24 cellular contexts compared by ENCODE assay signal in the genomic region with DNA sequence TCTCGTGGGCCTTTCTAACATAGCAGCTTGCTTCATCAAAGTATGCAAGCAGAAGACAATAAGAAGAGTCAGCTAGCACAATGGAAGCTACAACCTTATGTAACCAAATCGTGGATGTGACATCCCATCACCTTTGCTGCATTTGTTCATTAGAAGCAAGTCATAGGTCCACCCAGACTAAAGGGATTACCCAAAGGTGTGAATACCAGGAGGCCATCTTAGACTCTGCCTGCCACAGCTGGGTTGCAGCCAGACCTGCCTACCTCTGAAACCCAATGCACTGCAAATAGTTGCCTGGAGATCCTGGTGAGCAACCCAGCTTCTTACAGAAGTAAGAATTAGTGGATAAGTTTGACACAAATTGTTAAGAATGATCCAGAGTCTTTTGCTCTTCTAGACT.
"Had no signal": no experiment of that assay in that cellular context is flagged by ENCODE, and none has a peak within 500 bp of the region (broad histone marks: within the 10 kb centered on the region; RNA-seq: fewer than 3 reads in every experiment).

No MANE protein-coding gene starts in this region.

- DNase-seq: activated CD4-positive, alpha-beta memory T cell treated with anti-CD3 and anti-CD28 coated beads, Interleukin-2, amount 10 ng/mL, durations not matched to agents 7 days and 5 days; activated CD4-positive, alpha-beta T cell treated with anti-CD3 and anti-CD28 coated beads, Interleukin-2, amount 10 ng/mL, durations not matched to agents 7 days and 5 days; activated CD4-positive, CD25-positive, alpha-beta regulatory T cell; activated gamma-delta T cell; activated naive CD4-positive, alpha-beta T cell treated with anti-CD3 and anti-CD28 coated beads for 36 hours; activated T-cell treated with anti-CD3 and anti-CD28 coated beads for 4 hours; activated T-cell treated with anti-CD3 and anti-CD28 coated beads, Interleukin-2, amount 50 U/mL, for 48 hours; body of pancreas; MG63; NCI-H1105 treated with DMSO at 0.1 percent for 48 hours; NCI-H1436 treated with DMSO at 0.1 percent for 48 hours; NCI-H187; NCI-H2081; NCI-H524; NCI-H748 treated with DMSO at 0.1 percent for 48 hours; OCI-M1; Peyer's patch; SHP77 treated with DMSO at 0.1 percent for 48 hours; T-helper 17 cell had no signal

- H3K27me3 ChIP-seq: body of pancreas, MG63, Peyer's patch had no signal

- H3K9ac ChIP-seq: KMS-11 had no signal

- H3K9me3 ChIP-seq: body of pancreas, MG63, Peyer's patch had no signal

- H3K36me3 ChIP-seq: MG63, Peyer's patch had no signal

- H3K4me3 Mint-ChIP-seq: activated CD4-positive, alpha-beta memory T cell treated with anti-CD3 and anti-CD28 coated beads, Interleukin-2, amount 10 ng/mL, durations not matched to agents 7 days and 5 days; activated CD4-positive, alpha-beta T cell treated with anti-CD3 and anti-CD28 coated beads, Interleukin-2, amount 10 ng/mL, durations not matched to agents 7 days and 5 days; activated naive CD4-positive, alpha-beta T cell treated with anti-CD3 and anti-CD28 coated beads for 36 hours; activated naive CD8-positive, alpha-beta T cell; activated T-helper 17 cell treated with anti-CD3 and anti-CD28 coated beads, Interleukin-2, amount 50 U/mL, for 72 hours; central memory CD8-positive, alpha-beta T cell; T-helper 17 cell had no signal

- ATAC-seq: activated T-helper 17 cell treated with anti-CD3 and anti-CD28 coated beads, Interleukin-2, amount 50 U/mL, for 72 hours; body of pancreas; T-helper 17 cell had no signal

- H3K4me1 Mint-ChIP-seq: activated T-helper 17 cell treated with anti-CD3 and anti-CD28 coated beads, Interleukin-2, amount 50 U/mL, for 72 hours; central memory CD8-positive, alpha-beta T cell had no signal

- H3K27ac Mint-ChIP-seq: activated CD4-positive, alpha-beta memory T cell treated with anti-CD3 and anti-CD28 coated beads, Interleukin-2, amount 10 ng/mL, durations not matched to agents 7 days and 5 days; activated CD4-positive, alpha-beta T cell treated with anti-CD3 and anti-CD28 coated beads, Interleukin-2, amount 10 ng/mL, durations not matched to agents 7 days and 5 days; activated naive CD4-positive, alpha-beta T cell treated with anti-CD3 and anti-CD28 coated beads for 36 hours; activated naive CD8-positive, alpha-beta T cell; activated T-helper 17 cell treated with anti-CD3 and anti-CD28 coated beads, Interleukin-2, amount 50 U/mL, for 72 hours; T-helper 17 cell had no signal

- H3K27me3 Mint-ChIP-seq: activated CD4-positive, alpha-beta memory T cell treated with anti-CD3 and anti-CD28 coated beads, Interleukin-2, amount 10 ng/mL, durations not matched to agents 7 days and 5 days; activated CD4-positive, alpha-beta T cell treated with anti-CD3 and anti-CD28 coated beads, Interleukin-2, amount 10 ng/mL, durations not matched to agents 7 days and 5 days; activated naive CD8-positive, alpha-beta T cell; activated T-helper 17 cell treated with anti-CD3 and anti-CD28 coated beads, Interleukin-2, amount 50 U/mL, for 72 hours; central memory CD8-positive, alpha-beta T cell; T-helper 17 cell had no signal

- H3K27ac ChIP-seq: KMS-11, VCaP had no signal

- H3K9me3 Mint-ChIP-seq: activated CD4-positive, alpha-beta memory T cell treated with anti-CD3 and anti-CD28 coated beads, Interleukin-2, amount 10 ng/mL, durations not matched to agents 7 days and 5 days; activated CD4-positive, alpha-beta T cell treated with anti-CD3 and anti-CD28 coated beads, Interleukin-2, amount 10 ng/mL, durations not matched to agents 7 days and 5 days; activated naive CD4-positive, alpha-beta T cell treated with anti-CD3 and anti-CD28 coated beads for 36 hours; activated T-helper 17 cell treated with anti-CD3 and anti-CD28 coated beads, Interleukin-2, amount 50 U/mL, for 72 hours; central memory CD8-positive, alpha-beta T cell had no signal

- H3K4me3 ChIP-seq: body of pancreas, MG63, Peyer's patch had no signal

- H3K4me2 ChIP-seq: KMS-11 had no signal
